In genomic region chr20:17488916-17489600, GRCh38 we compare ENCODE assay signal across 23 cellular contexts.
"Had no signal": no experiment of that assay in that cellular context is flagged by ENCODE, and none has a peak within 500 bp of the region (broad histone marks: within the 10 kb centered on the region; RNA-seq: fewer than 3 reads in every experiment).

No MANE protein-coding gene starts in this region.

- H3K4me3 ChIP-seq: adrenal gland, body of pancreas had no signal

- ATAC-seq: activated CD4-positive, alpha-beta T cell treated with anti-CD3 and anti-CD28 coated beads for 36 hours; activated CD8-positive, alpha-beta T cell treated with anti-CD3 and anti-CD28 coated beads, Interleukin-2, amount 10 ng/mL, durations not matched to agents 7 days and 5 days; activated naive CD8-positive, alpha-beta T cell treated with anti-CD3 and anti-CD28 coated beads, Interleukin-2, amount 50 U/mL, for 24 hours; activated T-cell treated with anti-CD3 and anti-CD28 coated beads, Interleukin-2, amount 50 U/mL, for 72 hours; body of pancreas; esophagus mucosa had no signal

- H3K27ac ChIP-seq: adrenal gland, body of pancreas had no signal

- H3K27me3 Mint-ChIP-seq: activated CD4-positive, alpha-beta memory T cell treated with anti-CD3 and anti-CD28 coated beads for 36 hours; activated naive CD4-positive, alpha-beta T cell treated with anti-CD3 and anti-CD28 coated beads, Interleukin-2, amount 50 U/mL, for 24 hours; activated naive CD8-positive, alpha-beta T cell treated with anti-CD3 and anti-CD28 coated beads for 36 hours had no signal

- H3K36me3 Mint-ChIP-seq: activated CD4-positive, alpha-beta memory T cell treated with anti-CD3 and anti-CD28 coated beads for 36 hours; activated naive CD4-positive, alpha-beta T cell treated with anti-CD3 and anti-CD28 coated beads, Interleukin-2, amount 50 U/mL, for 24 hours; activated naive CD8-positive, alpha-beta T cell treated with anti-CD3 and anti-CD28 coated beads for 36 hours had no signal

- H3K9me3 ChIP-seq: adrenal gland, body of pancreas had no signal

- H3K4me1 ChIP-seq: adrenal gland, body of pancreas had no signal

- H3K9me3 Mint-ChIP-seq: activated CD4-positive, alpha-beta memory T cell treated with anti-CD3 and anti-CD28 coated beads for 36 hours; activated CD4-positive, alpha-beta T cell treated with anti-CD3 and anti-CD28 coated beads, Interleukin-2, amount 10 ng/mL, durations not matched to agents 24 days and 14 days; activated naive CD4-positive, alpha-beta T cell treated with anti-CD3 and anti-CD28 coated beads for 36 hours; activated naive CD4-positive, alpha-beta T cell treated with anti-CD3 and anti-CD28 coated beads, Interleukin-2, amount 50 U/mL, for 24 hours; activated naive CD8-positive, alpha-beta T cell treated with anti-CD3 and anti-CD28 coated beads for 36 hours; activated naive CD8-positive, alpha-beta T cell treated with anti-CD3 and anti-CD28 coated beads, Interleukin-2, amount 50 U/mL, for 24 hours; activated T-cell treated with anti-CD3 and anti-CD28 coated beads, Interleukin-2, amount 50 U/mL, for 24 hours; activated T-cell treated with anti-CD3 and anti-CD28 coated beads, Interleukin-2, amount 50 U/mL, for 72 hours had no signal

- H3K27me3 ChIP-seq: adrenal gland, body of pancreas had no signal

- DNase-seq: activated CD4-positive, alpha-beta memory T cell treated with anti-CD3 and anti-CD28 coated beads for 36 hours; activated CD4-positive, alpha-beta T cell treated with anti-CD3 and anti-CD28 coated beads for 36 hours; activated CD4-positive, alpha-beta T cell treated with anti-CD3 and anti-CD28 coated beads, Interleukin-2, amount 10 ng/mL, durations not matched to agents 24 days and 14 days; activated CD4-positive, CD25-positive, alpha-beta regulatory T cell; activated CD4-positive, CD25-positive, alpha-beta regulatory T cell treated with anti-CD3 and anti-CD28 coated beads, Interleukin-2, amount 50 U/mL, for 72 hours; activated CD8-positive, alpha-beta T cell treated with anti-CD3 and anti-CD28 coated beads, Interleukin-2, amount 10 ng/mL, durations not matched to agents 7 days and 5 days; activated naive CD4-positive, alpha-beta T cell treated with anti-CD3 and anti-CD28 coated beads for 36 hours; activated naive CD8-positive, alpha-beta T cell treated with anti-CD3 and anti-CD28 coated beads for 36 hours; activated naive CD8-positive, alpha-beta T cell treated with anti-CD3 and anti-CD28 coated beads, Interleukin-2, amount 50 U/mL, for 24 hours; activated T-cell treated with anti-CD3 and anti-CD28 coated beads for 4 hours; activated T-cell treated with anti-CD3 and anti-CD28 coated beads, Interleukin-2, amount 50 U/mL, for 24 hours; activated T-cell treated with anti-CD3 and anti-CD28 coated beads, Interleukin-2, amount 50 U/mL, for 72 hours; adrenal gland; amygdala; aorta; body of pancreas; caudate nucleus; effector CD8-positive, alpha-beta T cell; foreskin fibroblast; hippocampal formation; T-helper 2 cell had no signal

- H3K4me3 Mint-ChIP-seq: activated CD4-positive, alpha-beta memory T cell treated with anti-CD3 and anti-CD28 coated beads for 36 hours; activated CD4-positive, alpha-beta T cell treated with anti-CD3 and anti-CD28 coated beads for 36 hours; activated CD4-positive, alpha-beta T cell treated with anti-CD3 and anti-CD28 coated beads, Interleukin-2, amount 10 ng/mL, durations not matched to agents 24 days and 14 days; activated CD8-positive, alpha-beta T cell treated with anti-CD3 and anti-CD28 coated beads, Interleukin-2, amount 10 ng/mL, durations not matched to agents 7 days and 5 days; activated naive CD4-positive, alpha-beta T cell treated with anti-CD3 and anti-CD28 coated beads for 36 hours; activated naive CD4-positive, alpha-beta T cell treated with anti-CD3 and anti-CD28 coated beads, Interleukin-2, amount 50 U/mL, for 24 hours; activated naive CD8-positive, alpha-beta T cell treated with anti-CD3 and anti-CD28 coated beads for 36 hours; activated naive CD8-positive, alpha-beta T cell treated with anti-CD3 and anti-CD28 coated beads, Interleukin-2, amount 50 U/mL, for 24 hours; activated T-cell treated with anti-CD3 and anti-CD28 coated beads, Interleukin-2, amount 50 U/mL, for 24 hours; activated T-cell treated with anti-CD3 and anti-CD28 coated beads, Interleukin-2, amount 50 U/mL, for 72 hours had no signal

- H3K36me3 ChIP-seq: adrenal gland had no signal

- H3K4me1 Mint-ChIP-seq: activated CD4-positive, alpha-beta T cell treated with anti-CD3 and anti-CD28 coated beads for 36 hours; activated CD4-positive, alpha-beta T cell treated with anti-CD3 and anti-CD28 coated beads, Interleukin-2, amount 10 ng/mL, durations not matched to agents 24 days and 14 days; activated naive CD4-positive, alpha-beta T cell treated with anti-CD3 and anti-CD28 coated beads, Interleukin-2, amount 50 U/mL, for 24 hours; activated naive CD8-positive, alpha-beta T cell treated with anti-CD3 and anti-CD28 coated beads for 36 hours; activated naive CD8-positive, alpha-beta T cell treated with anti-CD3 and anti-CD28 coated beads, Interleukin-2, amount 50 U/mL, for 24 hours had no signal

- H3K27ac Mint-ChIP-seq: activated CD4-positive, alpha-beta memory T cell treated with anti-CD3 and anti-CD28 coated beads for 36 hours; activated CD4-positive, alpha-beta T cell treated with anti-CD3 and anti-CD28 coated beads for 36 hours; activated CD4-positive, alpha-beta T cell treated with anti-CD3 and anti-CD28 coated beads, Interleukin-2, amount 10 ng/mL, durations not matched to agents 24 days and 14 days; activated CD8-positive, alpha-beta T cell treated with anti-CD3 and anti-CD28 coated beads, Interleukin-2, amount 10 ng/mL, durations not matched to agents 7 days and 5 days; activated naive CD4-positive, alpha-beta T cell treated with anti-CD3 and anti-CD28 coated beads for 36 hours; activated naive CD4-positive, alpha-beta T cell treated with anti-CD3 and anti-CD28 coated beads, Interleukin-2, amount 50 U/mL, for 24 hours; activated naive CD8-positive, alpha-beta T cell treated with anti-CD3 and anti-CD28 coated beads for 36 hours; activated naive CD8-positive, alpha-beta T cell treated with anti-CD3 and anti-CD28 coated beads, Interleukin-2, amount 50 U/mL, for 24 hours; activated T-cell treated with anti-CD3 and anti-CD28 coated beads, Interleukin-2, amount 50 U/mL, for 24 hours; activated T-cell treated with anti-CD3 and anti-CD28 coated beads, Interleukin-2, amount 50 U/mL, for 72 hours had no signal
